1 cellular context compared by ENCODE assay signal in the genomic region with DNA sequence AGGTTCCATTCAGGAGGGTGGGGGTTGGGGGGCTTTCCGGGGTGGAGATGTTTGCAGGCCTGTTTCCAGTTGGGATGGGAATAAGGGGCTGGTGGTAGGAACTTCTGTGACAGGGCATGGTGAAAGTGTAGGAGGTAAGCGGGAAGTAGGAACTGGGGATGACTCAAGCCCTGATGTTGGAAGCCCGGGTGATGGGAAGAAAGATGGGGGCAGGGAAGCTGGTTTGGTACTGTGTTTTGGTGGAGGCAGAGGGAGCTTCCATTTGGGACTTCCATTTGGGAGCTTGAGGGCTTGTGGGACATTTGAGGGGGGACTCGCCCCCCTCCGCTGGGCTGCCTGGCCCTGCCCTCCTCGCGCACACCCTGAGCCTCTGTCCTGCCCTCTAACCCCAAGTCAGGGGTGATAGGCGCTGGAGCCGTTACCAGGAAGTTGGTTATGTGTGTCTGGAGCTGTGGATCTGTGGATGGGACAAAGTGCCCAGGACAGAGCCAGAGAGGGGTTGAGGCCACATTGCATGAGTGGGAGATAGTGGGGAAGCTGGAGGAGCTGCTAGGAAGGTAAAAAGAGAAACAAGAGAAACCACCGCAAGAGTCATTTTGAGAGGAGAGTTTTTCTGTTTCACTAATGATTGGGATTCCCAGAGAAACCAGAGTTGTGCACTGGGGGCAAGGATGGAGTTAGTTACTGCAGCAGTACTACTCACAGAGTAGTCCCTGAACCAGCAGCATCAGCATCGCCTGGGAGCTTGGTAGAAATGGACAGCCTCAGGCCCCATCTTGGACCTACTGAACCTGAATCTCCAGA.
A peak's percentile ranks its signal among the peaks of the same experiment; 100 is the strongest.
TF ChIP-seq lines count a peak whose summit lies in the region.

No MANE protein-coding gene starts in this region.

TF ChIP-seq in GM12878, 131 proteins besides CTCF, POLR2A, EP300 and RAD21 (continued from another document):
- TF ChIP-seq, protein P1, sequence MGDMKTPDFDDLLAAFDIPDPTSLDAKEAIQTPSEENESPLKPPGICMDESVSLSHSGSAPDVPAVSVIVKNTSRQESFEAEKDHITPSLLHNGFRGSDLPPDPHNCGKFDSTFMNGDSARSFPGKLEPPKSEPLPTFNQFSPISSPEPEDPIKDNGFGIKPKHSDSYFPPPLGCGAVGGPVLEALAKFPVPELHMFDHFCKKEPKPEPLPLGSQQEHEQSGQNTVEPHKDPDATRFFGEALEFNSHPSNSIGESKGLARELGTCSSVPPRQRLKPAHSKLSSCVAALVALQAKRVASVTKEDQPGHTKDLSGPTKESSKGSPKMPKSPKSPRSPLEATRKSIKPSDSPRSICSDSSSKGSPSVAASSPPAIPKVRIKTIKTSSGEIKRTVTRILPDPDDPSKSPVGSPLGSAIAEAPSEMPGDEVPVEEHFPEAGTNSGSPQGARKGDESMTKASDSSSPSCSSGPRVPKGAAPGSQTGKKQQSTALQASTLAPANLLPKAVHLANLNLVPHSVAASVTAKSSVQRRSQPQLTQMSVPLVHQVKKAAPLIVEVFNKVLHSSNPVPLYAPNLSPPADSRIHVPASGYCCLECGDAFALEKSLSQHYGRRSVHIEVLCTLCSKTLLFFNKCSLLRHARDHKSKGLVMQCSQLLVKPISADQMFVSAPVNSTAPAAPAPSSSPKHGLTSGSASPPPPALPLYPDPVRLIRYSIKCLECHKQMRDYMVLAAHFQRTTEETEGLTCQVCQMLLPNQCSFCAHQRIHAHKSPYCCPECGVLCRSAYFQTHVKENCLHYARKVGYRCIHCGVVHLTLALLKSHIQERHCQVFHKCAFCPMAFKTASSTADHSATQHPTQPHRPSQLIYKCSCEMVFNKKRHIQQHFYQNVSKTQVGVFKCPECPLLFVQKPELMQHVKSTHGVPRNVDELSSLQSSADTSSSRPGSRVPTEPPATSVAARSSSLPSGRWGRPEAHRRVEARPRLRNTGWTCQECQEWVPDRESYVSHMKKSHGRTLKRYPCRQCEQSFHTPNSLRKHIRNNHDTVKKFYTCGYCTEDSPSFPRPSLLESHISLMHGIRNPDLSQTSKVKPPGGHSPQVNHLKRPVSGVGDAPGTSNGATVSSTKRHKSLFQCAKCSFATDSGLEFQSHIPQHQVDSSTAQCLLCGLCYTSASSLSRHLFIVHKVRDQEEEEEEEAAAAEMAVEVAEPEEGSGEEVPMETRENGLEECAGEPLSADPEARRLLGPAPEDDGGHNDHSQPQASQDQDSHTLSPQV (IDR thresholded peaks at IDR 0.05): no peak
- TF ChIP-seq STAT3 (IDR thresholded peaks at IDR 0.05; ENCODE audit: low read depth, low read length) (0 out of 2 replicates have a peak, but pooled peaks have one; percentile 75), IRF3 (IDR thresholded peaks at IDR 0.05) (no peak), LARP7 (IDR thresholded peaks at IDR 0.05) (0 out of 2 replicates have a peak, but pooled peaks have one; percentile 6), MTA2 (IDR thresholded peaks at IDR 0.05; ENCODE audit: low read depth) (peak; percentile 74), POLR2AphosphoS5 (IDR thresholded peaks at IDR 0.05; ENCODE audit: low read length) (no peak), BCL11A (IDR thresholded peaks at IDR 0.05; ENCODE audit: low read depth, low read length) (peak; percentile 91), NBN (IDR thresholded peaks at IDR 0.05) (peak; percentile 80; the same call in 1 of the 2 replicates), RELA (IDR thresholded peaks at IDR 0.05; ENCODE audit: borderline replicate concordance, partially characterized antibody) (peak; percentile 56), SRF (IDR thresholded peaks at IDR 0.05; ENCODE audit: low read depth in 2 of 2, low read length in 2 of 2) (peak in 1 of 2 experiments; percentile 63; a peak in 1 of 4 replicates), ZBED1 (IDR thresholded peaks at IDR 0.05; ENCODE audit: borderline replicate concordance) (0 out of 2 replicates have a peak, but pooled peaks have one; percentile 34), HCFC1 (IDR thresholded peaks at IDR 0.05; ENCODE audit: low read length) (no peak), ATF7 (IDR thresholded peaks at IDR 0.05; ENCODE audit: low read depth) (0 out of 2 replicates have a peak, but pooled peaks have one; percentile 28), RCOR1 (conservative IDR thresholded peaks at IDR 0.05; ENCODE audit: low read depth, low read length) (no peak), GABPA (IDR thresholded peaks at IDR 0.05; ENCODE audit: low read depth) (no peak), CBFB (IDR thresholded peaks at IDR 0.05; ENCODE audit: low read depth) (peak; percentile 89), TAF1 (IDR thresholded peaks at IDR 0.05; ENCODE audit: borderline replicate concordance, low read depth, low read length) (peak; percentile 32; the same call in 1 of the 2 replicates), RB1 (IDR thresholded peaks at IDR 0.05; ENCODE audit: borderline replicate concordance) (no peak), BACH1 (IDR thresholded peaks at IDR 0.05; ENCODE audit: borderline replicate concordance) (no peak), ETV6 (conservative IDR thresholded peaks at IDR 0.05 in 1 of 2, IDR thresholded peaks at IDR 0.05 in 1 of 2; ENCODE audit: borderline replicate concordance in 1 of 2, low read depth in 1 of 2) (peak in 1 of 2 experiments; percentile 83; a peak in 1 of 4 replicates), ASH2L (IDR thresholded peaks at IDR 0.05; ENCODE audit: borderline replicate concordance, low read depth) (no peak), NR2C2 (IDR thresholded peaks at IDR 0.05; ENCODE audit: borderline replicate concordance, control insufficient read depth, insufficient read length, low read depth) (no peak), SUZ12 (IDR thresholded peaks at IDR 0.05; ENCODE audit: unreplicated experiment) (no peak), RELB (IDR thresholded peaks at IDR 0.05; ENCODE audit: low read depth) (peak; percentile 86), PAX8 (IDR thresholded peaks at IDR 0.05) (no peak), E2F4 (IDR thresholded peaks at IDR 0.05; ENCODE audit: low read depth, low read length) (no peak)
